In genomic region chr1:85311818-85312217, GRCh38 we compare ENCODE assay signal across 28 cellular contexts. TPM values are rescaled to one million over a fixed set of nuclear protein-coding genes. Genes with fewer than 3 reads are reported as not detected.
DNase-seq lines count a peak whose midpoint lies in the region; ATAC-seq and TF ChIP-seq lines count a peak whose summit lies in the region.
"Had no signal": no experiment of that assay in that cellular context is flagged by ENCODE, and none has a peak within 500 bp of the region (broad histone marks: within the 10 kb centered on the region; RNA-seq: fewer than 3 reads in every experiment).

No MANE protein-coding gene starts in this region.

- ATAC-seq in Panc1: no peak
- ATAC-seq: CD8-positive, alpha-beta T cell; GM12878; pancreas had no signal

- dilution Hi-C loops in mammary epithelial cell (cut with HindIII; ENCODE audit: low sequenced_read_pairs): loop anchor here (25.0 kb wide), 2 partner anchors 250 to 375 kb away; no protein-coding TSS in a partner anchor

- H3K4me3 ChIP-seq in mammary epithelial cell (replicated peaks in 1 of 3; ENCODE audit: insufficient read depth in 1 of 3, low read depth in 2 of 3, low read length in 3 of 3): no peak overlapping the region
- H3K4me3 ChIP-seq in Panc1 (ENCODE audit: low read depth in 2 of 2, low read length in 2 of 2): no peak overlapping the region
- H3K4me3 ChIP-seq: breast epithelium, GM12878, pancreas, Peyer's patch, right atrium auricular region, testis had no signal

- CTCF ChIA-PET in mammary epithelial cell (lab: Charles Lee; ENCODE audit: low non-redundant PET) (no interaction called here), MCF 10A (lab: Yijun Ruan, JAX) (interaction anchor here (0.6 to 0.7 kb wide), 2 partner anchors 34 to 600 kb away, joined by 3 to 4 read pairs; no protein-coding TSS in a partner anchor), Panc1 (lab: Charles Lee) (no interaction called here)

- TF ChIP-seq CTCF in mammary epithelial cell (conservative IDR thresholded peaks at IDR 0.05 in 1 of 2, IDR thresholded peaks at IDR 0.05 in 1 of 2; ENCODE audit: extremely low read depth in 1 of 2, insufficient read depth in 1 of 2, low read depth in 1 of 2, low read length in 2 of 2) (no peak), MCF 10A (IDR thresholded peaks at IDR 0.05; ENCODE audit: unreplicated experiment) (no peak), Panc1 (IDR thresholded peaks at IDR 0.05) (no peak)

- BruUV-seq in mammary epithelial cell (replicated peaks; lab: Mats Ljungman, UMichigan) (no TSS peak), MCF 10A (replicated peaks; lab: Mats Ljungman, UMichigan) (no TSS peak), Panc1 (replicated peaks; lab: Mats Ljungman, UMichigan) (no TSS peak)

- H3K9me3 ChIP-seq in mammary epithelial cell (replicated peaks; ENCODE audit: insufficient read depth, low read length) (no peaks in the 10 kb centered on the region), Panc1 (ENCODE audit: control insufficient read depth, insufficient read depth, low read depth, low read length) (peaks cover 4% of the 10 kb centered on the region; the same call in 1 of the 2 replicates)
- H3K9me3 ChIP-seq: breast epithelium, pancreas, Peyer's patch, right atrium auricular region, testis had no signal

- H3K27ac Mint-ChIP-seq in MCF 10A (ENCODE audit: low read depth, unreplicated experiment): no peak overlapping the region
- H3K27ac Mint-ChIP-seq: activated naive CD8-positive, alpha-beta T cell; CD8-positive, alpha-beta T cell; nephron; stimulated activated naive CD8-positive, alpha-beta T cell treated with anti-CD3 and anti-CD28 coated beads, Interleukin-15, Interleukin-2, amounts not matched to agents 100 ng/mL and 50 ng/mL, for 24 hours had no signal

- POLR2A ChIA-PET in MCF 10A (lab: Yijun Ruan, JAX): no interaction called here
- POLR2A ChIA-PET in Panc1 (lab: Charles Lee): interaction anchor here (0.6 kb wide), 1 partner anchor 379 kb away, joined by 3 read pairs; no protein-coding TSS in a partner anchor

- peaks cover 24% of the 10 kb centered on the region for H3K4me1 Mint-ChIP-seq in MCF 10A (ENCODE audit: insufficient read depth, unreplicated experiment)

- no peaks in the 10 kb centered on the region for H3K36me3 Mint-ChIP-seq in MCF 10A (ENCODE audit: insufficient read depth, unreplicated experiment)
- H3K36me3 Mint-ChIP-seq: CD8-positive, alpha-beta T cell had no signal

- no peaks in the 10 kb centered on the region for H3K9me3 Mint-ChIP-seq in MCF 10A (ENCODE audit: unreplicated experiment)
- H3K9me3 Mint-ChIP-seq: CD8-positive, alpha-beta T cell; nephron; stimulated activated naive CD8-positive, alpha-beta T cell treated with anti-CD3 and anti-CD28 coated beads, Interleukin-15, Interleukin-2, amounts not matched to agents 100 ng/mL and 50 ng/mL, for 24 hours had no signal

- H3K9ac ChIP-seq in mammary epithelial cell (ENCODE audit: insufficient read depth, low read length): no peak overlapping the region

- no peaks in the 10 kb centered on the region for H3K79me2 ChIP-seq in mammary epithelial cell (ENCODE audit: insufficient read depth, low read length)

- H3K4me3 Mint-ChIP-seq in MCF 10A (ENCODE audit: unreplicated experiment): no peak overlapping the region
- H3K4me3 Mint-ChIP-seq: activated naive CD8-positive, alpha-beta T cell; CD8-positive, alpha-beta T cell; nephron; stimulated activated naive CD8-positive, alpha-beta T cell treated with anti-CD3 and anti-CD28 coated beads, Interleukin-15, Interleukin-2, amounts not matched to agents 100 ng/mL and 50 ng/mL, for 24 hours had no signal

- H3K27ac ChIP-seq in mammary epithelial cell (ENCODE audit: insufficient read depth, low read depth, low read length): no peak overlapping the region
- peak overlapping the region; percentile 80 for H3K27ac ChIP-seq in Panc1 (ENCODE audit: low read length)
- H3K27ac ChIP-seq: breast epithelium, pancreas, Peyer's patch, right atrium auricular region, testis, VCaP had no signal

- intact Hi-C loops in mammary epithelial cell (cut with micrococcal nuclease) (no loop called here), MCF 10A (cut with micrococcal nuclease) (no loop called here), Panc1 (cut with micrococcal nuclease; ENCODE audit: unreplicated experiment) (no loop called here)

- H3K27me3 ChIP-seq in mammary epithelial cell (ENCODE audit: insufficient read depth, low read length) (no peaks in the 10 kb centered on the region), Panc1 (ENCODE audit: control insufficient read depth, insufficient read depth, low read length) (no peaks in the 10 kb centered on the region)
- H3K27me3 ChIP-seq: breast epithelium, pancreas, Peyer's patch, right atrium auricular region, testis had no signal

- H3K27me3 Mint-ChIP-seq in MCF 10A (ENCODE audit: insufficient read depth, unreplicated experiment): no peaks in the 10 kb centered on the region

- no peak overlapping the region for H3K4me2 ChIP-seq in mammary epithelial cell (ENCODE audit: insufficient read depth, low read depth, low read length)

- H2AFZ ChIP-seq in mammary epithelial cell (ENCODE audit: low read depth, low read length): peak overlapping the region; percentile 22

- 62% methylated on average over 2 of the region's 2 CpGs for WGBS in mammary epithelial cell (ENCODE audit: low coverage, missing lambda C conversion rate)

- no peaks in the 10 kb centered on the region for H3K36me3 ChIP-seq in mammary epithelial cell (ENCODE audit: insufficient read depth, low read length)
- no peaks in the 10 kb centered on the region for H3K36me3 ChIP-seq in Panc1 (ENCODE audit: control insufficient read depth, insufficient read depth, low read length)
- H3K36me3 ChIP-seq: breast epithelium, pancreas, Peyer's patch, right atrium auricular region had no signal

- no peak for DNase-seq in mammary epithelial cell
- DNase-seq in MCF 10A (ENCODE audit: unreplicated experiment): no peak
- no peak for DNase-seq in Panc1 (ENCODE audit: low read depth, low spot score)
- DNase-seq in fibroblast of peridontal ligament (ENCODE audit: extremely low read depth): peak; percentile 53
- DNase-seq in activated gamma-delta T cell (lab: John Stamatoyannopoulos, UW): no peak
- DNase-seq in NCI-H524 (lab: John Stamatoyannopoulos, UW): no peak
- DNase-seq in NCI-H446 (lab: John Stamatoyannopoulos, UW): no peak
- DNase-seq in NCI-H146 (lab: John Stamatoyannopoulos, UW): no peak
- DNase-seq: 8988T; activated CD4-positive, alpha-beta T cell treated with anti-CD3 and anti-CD28 coated beads for 48 hours; AML-193; CD8-positive, alpha-beta T cell; EL; H7; hippocampal formation; NCI-H1436 treated with DMSO at 0.1 percent for 48 hours; pancreas; Peyer's patch; stimulated activated CD4-positive, alpha-beta T cell treated with anti-CD3 and anti-CD28 coated beads, Interleukin-1b, Interleukin-23, amount 100 ng/mL, for 48 hours; SW 1271; testis had no signal

- in situ Hi-C loops in mammary epithelial cell (cut with MboI; ENCODE audit: low sequenced_read_pairs in 2 of 2) (loop anchor here in 1 of 2 donors (10.0 to 25.0 kb wide), 3 partner anchors 83 to 575 kb away; partner anchors contain the start of gene CCN1), Panc1 (cut with HindIII; ENCODE audit: low pct_unique_long_range_greater_than_20kb, low sequenced_read_pairs) (loop anchor here (25.0 kb wide), 1 partner anchor 375 kb away; no protein-coding TSS in a partner anchor)

- no peaks in the 10 kb centered on the region for H4K20me1 ChIP-seq in mammary epithelial cell (ENCODE audit: insufficient read depth, low read length)

- H3K4me1 ChIP-seq in mammary epithelial cell (ENCODE audit: insufficient read depth, low read length): peaks cover 37% of the 10 kb centered on the region
- H3K4me1 ChIP-seq in Panc1 (ENCODE audit: control insufficient read depth, insufficient read depth, low read length): peaks cover 41% of the 10 kb centered on the region
- H3K4me1 ChIP-seq: pancreas, testis had no signal

RNA-seq across cellular contexts. Expression of gene BCL10, which starts 35.4 kb away (rescaled TPM):
- total RNA-seq in mammary epithelial cell (10 to 100 TPM; 27.7 to 61.5 TPM), MCF 10A (2022) (43.9 and 55.8 TPM in 2 replicates), Panc1 (2021; ENCODE audit: unreplicated experiment) (69.9 TPM)
- 16.5 TPM for polyA plus RNA-seq in mammary epithelial cell
- 29.0 TPM for polyA minus RNA-seq in mammary epithelial cell
- polyA plus RNA-seq in Panc1 (2012; ENCODE audit: insufficient read length): 32.8 TPM

RNA-seq across cellular contexts. Expression of gene C1orf52, which starts 52.4 kb away (rescaled TPM):
- total RNA-seq in mammary epithelial cell: 10 to 100 TPM; 13.7 to 25.7 TPM
- 15.1 TPM for polyA plus RNA-seq in mammary epithelial cell
- 4.8 TPM for polyA minus RNA-seq in mammary epithelial cell
- total RNA-seq in MCF 10A (2022): 29.6 and 31.7 TPM in 2 replicates
- total RNA-seq in Panc1 (2021; ENCODE audit: unreplicated experiment): 51.6 TPM
- 44.0 TPM for polyA plus RNA-seq in Panc1 (2012; ENCODE audit: insufficient read length)
